Comparison of ENCODE assay signal across 16 cellular contexts in the genomic region with DNA sequence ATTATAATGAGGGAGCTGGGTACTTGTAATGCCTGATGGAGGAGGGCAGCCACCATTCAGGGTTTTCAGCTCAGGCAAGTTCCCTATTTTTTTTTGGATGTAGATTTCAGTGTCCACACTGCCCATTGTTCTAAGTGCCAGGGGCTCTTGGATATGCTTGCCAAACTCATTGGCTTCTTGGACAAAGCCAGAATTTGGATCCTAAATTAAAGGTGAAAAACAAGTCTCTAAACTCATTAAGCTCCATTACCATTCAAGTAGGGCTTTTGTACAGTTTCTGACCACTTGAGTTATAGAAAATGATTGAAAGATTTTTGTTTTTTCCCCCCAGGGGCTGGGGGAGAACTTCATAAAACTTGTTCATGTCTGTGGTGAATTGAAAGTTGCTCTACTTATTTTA. TPM values are rescaled to one million over a fixed set of nuclear protein-coding genes. Genes with fewer than 3 reads are reported as not detected.
A peak's percentile ranks its signal among the peaks of the same experiment; 100 is the strongest.
DNase-seq lines count a peak whose midpoint lies in the region; ATAC-seq and TF ChIP-seq lines count a peak whose summit lies in the region.
"Had no signal": no experiment of that assay in that cellular context is flagged by ENCODE, and none has a peak within 500 bp of the region (broad histone marks: within the 10 kb centered on the region; RNA-seq: fewer than 3 reads in every experiment).

No MANE protein-coding gene starts in this region.

- H3K4me3 ChIP-seq in HAP-1, result no peak overlapping the region
- H3K4me3 ChIP-seq in foreskin fibroblast (ENCODE audit: low read depth in 1 of 2, low read length in 2 of 2), result no peak overlapping the region
- H3K4me3 ChIP-seq: K562, SK-N-MC had no signal

- H3K9me3 Mint-ChIP-seq in brain (peaks cover 0 to 3% (median 1%) of the 10 kb centered on the region in 5 experiments), nephron (no peaks in the 10 kb centered on the region), CD14-positive monocyte (peaks cover 0 to 2% (median 0%) of the 10 kb centered on the region in 7 donors)

- H3K36me3 ChIP-seq in HAP-1 (replicated peaks), result no peaks in the 10 kb centered on the region

- H3K27me3 Mint-ChIP-seq in brain (no peaks in the 10 kb centered on the region), nephron (ENCODE audit: low read depth) (no peaks in the 10 kb centered on the region), CD14-positive monocyte (ENCODE audit: low read depth in 3 of 3) (peaks cover 1 to 5% (median 3%) of the 10 kb centered on the region in 3 donors)
- H3K27me3 Mint-ChIP-seq: CD4-positive, CD25-positive, alpha-beta regulatory T cell had no signal

- in situ Hi-C loops in HAP-1 (cut with MboI; ENCODE audit: low sequenced_read_pairs), result no loop called here

- H3K27ac Mint-ChIP-seq in brain (peak overlapping the region; percentile 59 to 67 (median 61)), nephron (peak overlapping the region; percentile 9 to 86 (median 83)), CD14-positive monocyte (no peak overlapping the region)
- H3K27ac Mint-ChIP-seq: CD4-positive, CD25-positive, alpha-beta regulatory T cell had no signal

- 0 out of 2 replicates have a peak, but pooled peaks cover 3% of the 10 kb centered on the region for H3K27me3 ChIP-seq in HAP-1 (ENCODE audit: low read depth)

- no peak for TF ChIP-seq CTCF in brain (conservative IDR thresholded peaks at IDR 0.05)
- TF ChIP-seq CTCF in nephron (IDR thresholded peaks at IDR 0.05; ENCODE audit: unreplicated experiment in 3 of 3), result no peak
- no peak for TF ChIP-seq CTCF in CD14-positive monocyte (IDR thresholded peaks at IDR 0.05)
- no peak for TF ChIP-seq CTCF in foreskin fibroblast (IDR thresholded peaks at IDR 0.05; ENCODE audit: low read depth, low read length)

- H3K4me1 Mint-ChIP-seq in brain (peaks cover 38% of the 10 kb centered on the region), nephron (peaks cover 26% of the 10 kb centered on the region), CD14-positive monocyte (no peaks in the 10 kb centered on the region)
- H3K4me1 Mint-ChIP-seq: CD4-positive, CD25-positive, alpha-beta regulatory T cell had no signal

- peak overlapping the region in 1 of 5 experiments; percentile 36 for H3K4me3 Mint-ChIP-seq in brain
- no peak overlapping the region for H3K4me3 Mint-ChIP-seq in nephron
- H3K4me3 Mint-ChIP-seq in CD14-positive monocyte, result no peak overlapping the region
- H3K4me3 Mint-ChIP-seq: CD4-positive, CD25-positive, alpha-beta regulatory T cell had no signal

- peak; percentile 29 for DNase-seq in DMS79 (lab: John Stamatoyannopoulos, UW)
- DNase-seq in HAP-1 (ENCODE audit: low spot score in 2 of 2), result peak; percentile 63 to 83
- no peak for DNase-seq in CD14-positive monocyte (ENCODE audit: low spot score)
- DNase-seq in foreskin fibroblast, result no peak
- DNase-seq: CD4-positive, CD25-positive, alpha-beta regulatory T cell; HCEC 1CT; NCI-H146; NCI-H2081; NCI-H510A treated with DMSO at 0.1 percent for 48 hours; NCI-H82 had no signal

- peaks cover 32% of the 10 kb centered on the region for H3K4me1 ChIP-seq in HAP-1

- H3K9me3 ChIP-seq in HAP-1, result no peaks in the 10 kb centered on the region

- intact Hi-C loops in CD14-positive monocyte (cut with micrococcal nuclease), result no loop called here

- H3K36me3 Mint-ChIP-seq in brain (peaks cover under 1% of the 10 kb centered on the region), nephron (ENCODE audit: low read depth) (peaks cover under 1% of the 10 kb centered on the region), CD14-positive monocyte (no peaks in the 10 kb centered on the region)
- H3K36me3 Mint-ChIP-seq: CD4-positive, CD25-positive, alpha-beta regulatory T cell had no signal

- ATAC-seq in GM21619 (IDR thresholded peaks at IDR 0.05; ENCODE audit: unreplicated experiment), result no peak
- ATAC-seq: K562, Panc1 had no signal

RNA-seq across cellular contexts. Expression of a gene that starts 45.8 kb away (rescaled TPM):
- polyA plus RNA-seq in brain (ENCODE audit: insufficient read depth, low read depth, low replicate concordance) (10.6 TPM), CD14-positive monocyte (under 1 TPM; 0.25 to 0.67 TPM)

Comparison
In these comparisons a context has a peak if more than half of its experiments do, and no peak if none do; other contexts are left out.
1. DNase-seq: peak in DMS79 (single experiment) and HAP-1 (2 of 2); none in CD14-positive monocyte (single experiment) and foreskin fibroblast (0 of 2).
2. H3K27ac Mint-ChIP-seq: peak in brain (5 of 5) and nephron (3 of 3); none in CD14-positive monocyte (0 of 7).